In the genomic region with DNA sequence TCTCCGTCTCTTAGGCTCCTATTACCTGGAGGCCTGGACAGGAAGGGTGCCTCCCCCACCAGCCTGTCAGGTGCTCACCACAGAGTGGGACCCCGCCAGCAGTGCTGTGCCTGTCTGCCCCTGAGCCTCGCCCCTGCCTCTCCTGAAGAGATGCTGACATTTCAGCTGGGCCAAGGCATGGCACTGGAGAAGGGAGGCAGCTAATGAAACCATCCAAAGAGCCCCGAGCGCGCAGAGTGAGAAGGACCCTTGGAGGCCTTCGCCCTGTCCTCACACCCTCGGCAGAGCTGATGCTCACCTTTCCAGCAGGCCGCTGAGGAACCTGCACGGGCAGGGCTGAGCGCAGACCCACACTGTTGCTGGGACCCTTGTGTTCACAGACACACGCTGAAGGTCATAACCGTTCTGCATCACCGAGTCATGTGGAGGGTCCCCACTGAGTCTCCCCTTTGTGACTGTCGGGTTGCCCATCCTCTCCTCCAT, we compare ENCODE assay signal across 1 cellular context.
TF ChIP-seq lines count a peak whose summit lies in the region.

No MANE protein-coding gene starts in this region.

TF ChIP-seq in HEK293T, 16 proteins besides CTCF, POLR2A, EP300 and RAD21:
- TF ChIP-seq ZNF384 (IDR thresholded peaks at IDR 0.05): no peak
- TF ChIP-seq, protein P1, sequence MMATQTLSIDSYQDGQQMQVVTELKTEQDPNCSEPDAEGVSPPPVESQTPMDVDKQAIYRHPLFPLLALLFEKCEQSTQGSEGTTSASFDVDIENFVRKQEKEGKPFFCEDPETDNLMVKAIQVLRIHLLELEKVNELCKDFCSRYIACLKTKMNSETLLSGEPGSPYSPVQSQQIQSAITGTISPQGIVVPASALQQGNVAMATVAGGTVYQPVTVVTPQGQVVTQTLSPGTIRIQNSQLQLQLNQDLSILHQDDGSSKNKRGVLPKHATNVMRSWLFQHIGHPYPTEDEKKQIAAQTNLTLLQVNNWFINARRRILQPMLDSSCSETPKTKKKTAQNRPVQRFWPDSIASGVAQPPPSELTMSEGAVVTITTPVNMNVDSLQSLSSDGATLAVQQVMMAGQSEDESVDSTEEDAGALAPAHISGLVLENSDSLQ (IDR thresholded peaks at IDR 0.05): no peak
- TF ChIP-seq LEF1 (IDR thresholded peaks at IDR 0.05; ENCODE audit: borderline replicate concordance): no peak
- TF ChIP-seq SP1 (IDR thresholded peaks at IDR 0.05): no peak
- no peak for TF ChIP-seq HDGF (IDR thresholded peaks at IDR 0.05; ENCODE audit: borderline replicate concordance)
- no peak for TF ChIP-seq NFRKB (IDR thresholded peaks at IDR 0.05)
- TF ChIP-seq FOXK2 (IDR thresholded peaks at IDR 0.05): no peak
- no peak for TF ChIP-seq CTBP1 (IDR thresholded peaks at IDR 0.05; ENCODE audit: borderline replicate concordance)
- TF ChIP-seq FOXA1 (IDR thresholded peaks at IDR 0.05): no peak
- TF ChIP-seq TARDBP (IDR thresholded peaks at IDR 0.05): no peak
- no peak for TF ChIP-seq L3MBTL2 (conservative IDR thresholded peaks at IDR 0.05)
- TF ChIP-seq SUZ12 (IDR thresholded peaks at IDR 0.05): no peak
- TF ChIP-seq FOXM1 (IDR thresholded peaks at IDR 0.05; ENCODE audit: borderline replicate concordance): no peak
- no peak for TF ChIP-seq ARNT (IDR thresholded peaks at IDR 0.05)
